ENCODE assay signal across 9 cellular contexts in genomic region chr14:41607966-41608663, GRCh38. TPM values are rescaled to one million over a fixed set of nuclear protein-coding genes. Genes with fewer than 3 reads are reported as not detected.
A peak's percentile ranks its signal among the peaks of the same experiment; 100 is the strongest.
DNase-seq lines count a peak whose midpoint lies in the region; ATAC-seq and TF ChIP-seq lines count a peak whose summit lies in the region.
"Had no signal": no experiment of that assay in that cellular context is flagged by ENCODE, and none has a peak within 500 bp of the region (broad histone marks: within the 10 kb centered on the region; RNA-seq: fewer than 3 reads in every experiment).

No MANE protein-coding gene starts in this region.

- TF ChIP-seq CTCF in WTC11 (IDR thresholded peaks at IDR 0.05) = no peak

- H3K27ac ChIP-seq in iPS-18a (ENCODE audit: low read length) (no peak overlapping the region), subcutaneous abdominal adipose tissue (ENCODE audit: low read depth, low read length) (no peak overlapping the region)
- H3K27ac ChIP-seq: C4-2B had no signal

- ATAC-seq in WTC11 (no peak), GM21786 (IDR thresholded peaks at IDR 0.05; ENCODE audit: unreplicated experiment) (no peak)

- H3K9me3 Mint-ChIP-seq in WTC11 = no peaks in the 10 kb centered on the region

- peaks cover 34% of the 10 kb centered on the region for H3K4me1 Mint-ChIP-seq in WTC11

- H3K4me3 ChIP-seq in iPS-18a (ENCODE audit: low read length) = peak overlapping the region; percentile 99
- H3K4me3 ChIP-seq in subcutaneous abdominal adipose tissue (ENCODE audit: low read depth in 1 of 5, low read length in 5 of 5) = peak overlapping the region; percentile 54 to 80 (median 66)

- H3K27ac Mint-ChIP-seq in WTC11 = no peak overlapping the region

- H3K27me3 Mint-ChIP-seq in WTC11 (ENCODE audit: low read depth) = peaks cover 41% of the 10 kb centered on the region

- H3K9me3 ChIP-seq in iPS-18a (ENCODE audit: control insufficient read depth, low read depth, low read length) (no peaks in the 10 kb centered on the region), subcutaneous abdominal adipose tissue (ENCODE audit: control insufficient read depth in 5 of 5, low read length in 5 of 5) (no peaks in the 10 kb centered on the region)

- H3K4me1 ChIP-seq in iPS-18a (ENCODE audit: control insufficient read depth, low read depth, low read length) (peaks cover 28% of the 10 kb centered on the region), subcutaneous abdominal adipose tissue (ENCODE audit: control insufficient read depth in 5 of 5, insufficient read depth in 5 of 5, low read length in 5 of 5) (peaks cover 5 to 43% (median 37%) of the 10 kb centered on the region in 5 donors)

- in situ Hi-C loops in KBM-7 (cut with MboI; ENCODE audit: low pct_unique_long_range_greater_than_20kb, low sequenced_read_pairs) = no loop called here

- H3K36me3 ChIP-seq in iPS-18a (ENCODE audit: control insufficient read depth, low read depth, low read length) (no peaks in the 10 kb centered on the region), subcutaneous abdominal adipose tissue (ENCODE audit: control insufficient read depth in 5 of 5, insufficient read depth in 5 of 5, low read length in 5 of 5) (no peaks in the 10 kb centered on the region)

- DNase-seq in NCI-H2081 (lab: John Stamatoyannopoulos, UW) (peak; percentile 15 to 29), NCI-H2081 treated with DMSO at 0.1 percent for 48 hours (lab: John Stamatoyannopoulos, UW) (no peak), WTC11 (ENCODE audit: low spot score) (peak; percentile 38), T-helper 9 cell (no peak), KBM-7 (no peak)

- POLR2A ChIA-PET in WTC11 (lab: Charles Lee) = no interaction called here

- CTCF ChIA-PET in WTC11 (lab: Charles Lee) = interaction anchor here (0.9 to 1.3 kb wide), 4 partner anchors 8 to 327 kb away, joined by 3 read pairs; no protein-coding TSS in a partner anchor

- H3K36me3 Mint-ChIP-seq in WTC11 = no peaks in the 10 kb centered on the region

- H3K9ac ChIP-seq in iPS-18a (ENCODE audit: low read length) (no peak overlapping the region), subcutaneous abdominal adipose tissue (ENCODE audit: low read length in 5 of 5) (peak overlapping the region in 1 of 5 donors; percentile 17)

- peaks cover 86% of the 10 kb centered on the region for H3K27me3 ChIP-seq in iPS-18a (ENCODE audit: control insufficient read depth, insufficient read depth, low read length)
- peaks cover 39 to 56% (median 49%) of the 10 kb centered on the region in 5 donors for H3K27me3 ChIP-seq in subcutaneous abdominal adipose tissue (ENCODE audit: control insufficient read depth in 5 of 5, insufficient read depth in 4 of 5, low read length in 5 of 5)

- peak overlapping the region; percentile 91 for H3K4me3 Mint-ChIP-seq in WTC11

TF ChIP-seq in WTC11, 78 proteins besides CTCF, POLR2A, EP300 and RAD21 (continues in another document):
- TF ChIP-seq PRRX2 (CRISPR knock-in tag; IDR thresholded peaks at IDR 0.05) = no peak
- no peak for TF ChIP-seq CREB1 (CRISPR knock-in tag; IDR thresholded peaks at IDR 0.05)
- TF ChIP-seq, protein P1, sequence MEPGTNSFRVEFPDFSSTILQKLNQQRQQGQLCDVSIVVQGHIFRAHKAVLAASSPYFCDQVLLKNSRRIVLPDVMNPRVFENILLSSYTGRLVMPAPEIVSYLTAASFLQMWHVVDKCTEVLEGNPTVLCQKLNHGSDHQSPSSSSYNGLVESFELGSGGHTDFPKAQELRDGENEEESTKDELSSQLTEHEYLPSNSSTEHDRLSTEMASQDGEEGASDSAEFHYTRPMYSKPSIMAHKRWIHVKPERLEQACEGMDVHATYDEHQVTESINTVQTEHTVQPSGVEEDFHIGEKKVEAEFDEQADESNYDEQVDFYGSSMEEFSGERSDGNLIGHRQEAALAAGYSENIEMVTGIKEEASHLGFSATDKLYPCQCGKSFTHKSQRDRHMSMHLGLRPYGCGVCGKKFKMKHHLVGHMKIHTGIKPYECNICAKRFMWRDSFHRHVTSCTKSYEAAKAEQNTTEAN (CRISPR knock-in tag; IDR thresholded peaks at IDR 0.05) = peak; percentile 99
- peak; percentile 44; the same call in 1 of the 2 replicates for TF ChIP-seq FOXK1 (CRISPR knock-in tag; IDR thresholded peaks at IDR 0.05)
- peak; percentile 61; the same call in 1 of the 2 replicates for TF ChIP-seq JUN (CRISPR knock-in tag; IDR thresholded peaks at IDR 0.05)
- TF ChIP-seq MYBL2 (CRISPR knock-in tag; IDR thresholded peaks at IDR 0.05) = 0 out of 2 replicates have a peak, but pooled peaks have one; percentile 53
- TF ChIP-seq E2F4 (CRISPR knock-in tag; IDR thresholded peaks at IDR 0.05; ENCODE audit: borderline replicate concordance, low read depth) = 0 out of 2 replicates have a peak, but pooled peaks have one; percentile 29
- TF ChIP-seq ZNF232 (CRISPR knock-in tag; IDR thresholded peaks at IDR 0.05) = no peak
- TF ChIP-seq NFYB (CRISPR knock-in tag; conservative IDR thresholded peaks at IDR 0.05; ENCODE audit: low read depth) = no peak
- TF ChIP-seq, protein P2, sequence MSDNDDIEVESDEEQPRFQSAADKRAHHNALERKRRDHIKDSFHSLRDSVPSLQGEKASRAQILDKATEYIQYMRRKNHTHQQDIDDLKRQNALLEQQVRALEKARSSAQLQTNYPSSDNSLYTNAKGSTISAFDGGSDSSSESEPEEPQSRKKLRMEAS (CRISPR knock-in tag; IDR thresholded peaks at IDR 0.05) = peak; percentile 54; the same call in 1 of the 2 replicates
- peak; percentile 82; the same call in 1 of the 2 replicates for TF ChIP-seq ARID4B (CRISPR knock-in tag; IDR thresholded peaks at IDR 0.05; ENCODE audit: borderline replicate concordance)
- peak; percentile 66; the same call in 1 of the 2 replicates for TF ChIP-seq FOXP1 (CRISPR knock-in tag; IDR thresholded peaks at IDR 0.05; ENCODE audit: borderline replicate concordance)
- TF ChIP-seq, protein P3, sequence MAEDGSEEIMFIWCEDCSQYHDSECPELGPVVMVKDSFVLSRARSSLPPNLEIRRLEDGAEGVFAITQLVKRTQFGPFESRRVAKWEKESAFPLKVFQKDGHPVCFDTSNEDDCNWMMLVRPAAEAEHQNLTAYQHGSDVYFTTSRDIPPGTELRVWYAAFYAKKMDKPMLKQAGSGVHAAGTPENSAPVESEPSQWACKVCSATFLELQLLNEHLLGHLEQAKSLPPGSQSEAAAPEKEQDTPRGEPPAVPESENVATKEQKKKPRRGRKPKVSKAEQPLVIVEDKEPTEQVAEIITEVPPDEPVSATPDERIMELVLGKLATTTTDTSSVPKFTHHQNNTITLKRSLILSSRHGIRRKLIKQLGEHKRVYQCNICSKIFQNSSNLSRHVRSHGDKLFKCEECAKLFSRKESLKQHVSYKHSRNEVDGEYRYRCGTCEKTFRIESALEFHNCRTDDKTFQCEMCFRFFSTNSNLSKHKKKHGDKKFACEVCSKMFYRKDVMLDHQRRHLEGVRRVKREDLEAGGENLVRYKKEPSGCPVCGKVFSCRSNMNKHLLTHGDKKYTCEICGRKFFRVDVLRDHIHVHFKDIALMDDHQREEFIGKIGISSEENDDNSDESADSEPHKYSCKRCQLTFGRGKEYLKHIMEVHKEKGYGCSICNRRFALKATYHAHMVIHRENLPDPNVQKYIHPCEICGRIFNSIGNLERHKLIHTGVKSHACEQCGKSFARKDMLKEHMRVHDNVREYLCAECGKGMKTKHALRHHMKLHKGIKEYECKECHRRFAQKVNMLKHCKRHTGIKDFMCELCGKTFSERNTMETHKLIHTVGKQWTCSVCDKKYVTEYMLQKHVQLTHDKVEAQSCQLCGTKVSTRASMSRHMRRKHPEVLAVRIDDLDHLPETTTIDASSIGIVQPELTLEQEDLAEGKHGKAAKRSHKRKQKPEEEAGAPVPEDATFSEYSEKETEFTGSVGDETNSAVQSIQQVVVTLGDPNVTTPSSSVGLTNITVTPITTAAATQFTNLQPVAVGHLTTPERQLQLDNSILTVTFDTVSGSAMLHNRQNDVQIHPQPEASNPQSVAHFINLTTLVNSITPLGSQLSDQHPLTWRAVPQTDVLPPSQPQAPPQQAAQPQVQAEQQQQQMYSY (CRISPR knock-in tag; IDR thresholded peaks at IDR 0.05) = peak; percentile 43; the same call in 1 of the 2 replicates

RNA-seq across cellular contexts. Expression of gene LRFN5, which starts 1.4 kb away (rescaled TPM):
- 4.7 to 15.8 TPM (median 5.3 TPM) in 3 replicates for total RNA-seq in WTC11 (2021)

Comparison
In these comparisons a context has a peak if more than half of its experiments do, and no peak if none do; other contexts are left out.
1. DNase-seq: peak in NCI-H2081 (2 of 2) and WTC11 (single experiment); none in NCI-H2081 treated with DMSO at 0.1 percent for 48 hours (single experiment), T-helper 9 cell (single experiment) and KBM-7 (single experiment).